In the genomic region with DNA sequence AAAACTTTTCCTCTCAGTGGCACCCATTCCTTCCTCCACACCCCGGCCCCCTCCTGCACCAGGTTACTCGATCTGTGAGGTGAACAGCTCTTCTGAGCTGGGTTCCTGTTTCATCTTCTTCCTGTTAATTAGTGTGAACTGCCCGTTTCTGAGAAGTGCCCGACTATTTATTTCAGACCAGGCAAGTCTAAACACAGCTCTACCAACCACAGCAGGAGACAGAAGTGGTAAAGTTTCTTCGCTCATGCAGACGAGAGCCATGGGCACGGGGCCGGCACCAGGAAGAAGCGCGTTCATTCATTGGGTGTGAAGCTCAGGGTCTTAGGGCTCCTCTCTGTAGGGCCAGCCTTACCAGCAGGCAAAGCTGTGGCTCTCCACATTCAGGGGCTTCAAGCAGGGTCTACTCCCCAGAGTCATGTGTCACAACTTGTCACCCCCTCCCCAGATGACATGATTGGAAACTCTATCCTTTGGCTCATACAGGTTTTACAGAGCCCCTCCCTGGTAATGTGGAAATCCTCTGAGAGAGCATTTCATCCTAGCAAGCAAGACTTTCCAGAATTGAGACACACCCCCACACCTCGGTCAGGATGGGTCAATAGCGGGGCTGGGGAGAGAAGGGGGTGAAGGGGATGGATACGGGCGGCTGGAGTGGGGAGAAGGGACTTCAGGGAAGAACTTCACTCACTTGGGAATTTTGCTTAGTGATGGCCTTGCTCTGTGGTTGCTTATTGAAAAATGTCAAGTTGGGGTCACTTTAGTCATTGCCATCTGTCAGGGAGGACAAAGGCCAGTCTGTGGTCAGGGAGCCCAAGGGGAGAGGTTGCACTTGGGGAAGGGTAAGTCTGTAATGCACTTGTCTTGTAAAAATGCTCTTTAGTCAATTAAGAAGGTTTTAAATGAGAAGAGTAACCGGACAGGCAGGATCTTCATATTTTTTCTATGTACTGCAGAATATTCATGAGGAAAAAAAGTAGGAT, we compare ENCODE assay signal across 9 cellular contexts.
DNase-seq lines count a peak whose midpoint lies in the region; ATAC-seq and TF ChIP-seq lines count a peak whose summit lies in the region.
"Had no signal": no experiment of that assay in that cellular context is flagged by ENCODE, and none has a peak within 500 bp of the region (broad histone marks: within the 10 kb centered on the region; RNA-seq: fewer than 3 reads in every experiment).

No MANE protein-coding gene starts in this region.

- H3K4me3 ChIP-seq in GM23338 (no peak overlapping the region), OCI-LY1 (ENCODE audit: low read depth, low read length, poor library complexity, severe bottlenecking) (peak overlapping the region; percentile 2), endodermal cell (ENCODE audit: low read length) (no peak overlapping the region), parathyroid adenoma (ENCODE audit: low read depth, low read length) (no peak overlapping the region)
- H3K4me3 ChIP-seq: MG63 had no signal

- H3F3A ChIP-seq in GM23338 (replicated peaks; ENCODE audit: low read depth): no peaks in the 10 kb centered on the region; the same call in 1 of the 2 replicates
- no peaks in the 10 kb centered on the region for H3F3A ChIP-seq in OCI-LY1 (ENCODE audit: insufficient read depth, low read length)

- peaks cover 36% of the 10 kb centered on the region for H3K4me1 ChIP-seq in GM23338 (ENCODE audit: insufficient read depth)
- H3K4me1 ChIP-seq in OCI-LY1 (ENCODE audit: insufficient read depth, low read length, severe bottlenecking): peaks cover 13% of the 10 kb centered on the region
- H3K4me1 ChIP-seq in endodermal cell (ENCODE audit: control insufficient read depth, insufficient read depth, low read length): no peaks in the 10 kb centered on the region
- H3K4me1 ChIP-seq in parathyroid adenoma: peaks cover 3% of the 10 kb centered on the region

- H3K27me3 Mint-ChIP-seq in GM23338 (ENCODE audit: insufficient read depth, low read depth, poor library complexity): peaks cover 13% of the 10 kb centered on the region
- H3K27me3 Mint-ChIP-seq in endodermal cell (ENCODE audit: insufficient read depth): peaks cover 3% of the 10 kb centered on the region

- H3K27ac Mint-ChIP-seq in GM23338: peak overlapping the region; percentile 92
- no peak overlapping the region for H3K27ac Mint-ChIP-seq in endodermal cell

- H3K27ac ChIP-seq in GM23338 (ENCODE audit: low read depth) (no peak overlapping the region), OCI-LY1 (ENCODE audit: low read depth, low read length, poor library complexity, severe bottlenecking) (no peak overlapping the region), endodermal cell (ENCODE audit: low read depth, low read length) (peak overlapping the region; percentile 87), parathyroid adenoma (no peak overlapping the region)

- H3K9me2 ChIP-seq in GM23338 (ENCODE audit: insufficient read depth) (0 out of 2 replicates have a peak, but pooled peaks cover 3% of the 10 kb centered on the region), OCI-LY1 (ENCODE audit: low read depth, low read length) (no peaks in the 10 kb centered on the region)

- H3K9me3 Mint-ChIP-seq in GM23338 (no peaks in the 10 kb centered on the region), endodermal cell (no peaks in the 10 kb centered on the region)

- WGBS in endodermal cell (ENCODE audit: insufficient coverage in 1 of 2, insufficient read length in 1 of 2), 2 experiments: 90% methylated on average over 9 to 15 of the region's 15 CpGs

- H3K36me3 ChIP-seq in GM23338 (ENCODE audit: insufficient read depth) (no peaks in the 10 kb centered on the region), OCI-LY1 (ENCODE audit: insufficient read depth, low read length) (no peaks in the 10 kb centered on the region), endodermal cell (ENCODE audit: control insufficient read depth, insufficient read depth, low read length) (no peaks in the 10 kb centered on the region), parathyroid adenoma (ENCODE audit: control insufficient read depth, insufficient read depth, low read length) (no peaks in the 10 kb centered on the region)
- H3K36me3 ChIP-seq: MG63 had no signal

- TF ChIP-seq CTCF in GM23338 (conservative IDR thresholded peaks at IDR 0.05; ENCODE audit: low read depth in 2 of 2) (no peak), OCI-LY1 (IDR thresholded peaks at IDR 0.05; ENCODE audit: low read length) (no peak), endodermal cell (conservative IDR thresholded peaks at IDR 0.05) (no peak), parathyroid adenoma (IDR thresholded peaks at IDR 0.05) (no peak)

- H3K27me3 ChIP-seq in GM23338 (ENCODE audit: insufficient read depth) (no peaks in the 10 kb centered on the region), OCI-LY1 (ENCODE audit: insufficient read depth, low read length) (no peaks in the 10 kb centered on the region), endodermal cell (ENCODE audit: control insufficient read depth, insufficient read depth, low read length, poor library complexity, severe bottlenecking) (no peaks in the 10 kb centered on the region), parathyroid adenoma (ENCODE audit: control insufficient read depth, insufficient read depth, low read length) (no peaks in the 10 kb centered on the region)
- H3K27me3 ChIP-seq: MG63 had no signal

- no peak for DNase-seq in GM23338 (ENCODE audit: low spot score)
- no peak for DNase-seq in endodermal cell
- no peak for DNase-seq in NCI-H1105 treated with DMSO at 0.1 percent for 48 hours (lab: John Stamatoyannopoulos, UW)
- DNase-seq in NCI-H187 (lab: John Stamatoyannopoulos, UW): no peak
- DNase-seq in NCI-H345 (lab: John Stamatoyannopoulos, UW): no peak

- H3K9me3 ChIP-seq in OCI-LY1 (ENCODE audit: low read length) (no peaks in the 10 kb centered on the region), endodermal cell (ENCODE audit: control insufficient read depth, low read length) (no peaks in the 10 kb centered on the region), parathyroid adenoma (ENCODE audit: control insufficient read depth, low read length) (no peaks in the 10 kb centered on the region)
- H3K9me3 ChIP-seq: MG63 had no signal

- H3K9ac ChIP-seq in OCI-LY1 (ENCODE audit: low read length): no peak overlapping the region
- H3K9ac ChIP-seq in endodermal cell (ENCODE audit: extremely low read depth, low read length, poor library complexity, severe bottlenecking): no peak overlapping the region
- no peak overlapping the region for H3K9ac ChIP-seq in parathyroid adenoma

- no peaks in the 10 kb centered on the region for H3K36me3 Mint-ChIP-seq in GM23338 (ENCODE audit: low read depth)
- H3K36me3 Mint-ChIP-seq in endodermal cell (ENCODE audit: low read depth): no peaks in the 10 kb centered on the region

- H2AFZ ChIP-seq in GM23338 (peak overlapping the region; percentile 56; the same call in 1 of the 2 replicates), OCI-LY1 (ENCODE audit: low read length) (no peak overlapping the region), parathyroid adenoma (peak overlapping the region; percentile 42)

- H3K4me1 Mint-ChIP-seq in GM23338: peaks cover 50% of the 10 kb centered on the region
- peaks cover 14% of the 10 kb centered on the region for H3K4me1 Mint-ChIP-seq in endodermal cell

- H3K4me2 ChIP-seq in GM23338 (no peak overlapping the region), OCI-LY1 (ENCODE audit: low read length) (peak overlapping the region; percentile 30; the same call in 1 of the 2 replicates), parathyroid adenoma (ENCODE audit: low read length) (no peak overlapping the region)

- H3K79me2 ChIP-seq in GM23338 (replicated peaks; ENCODE audit: insufficient read depth) (no peaks in the 10 kb centered on the region), OCI-LY1 (ENCODE audit: insufficient read depth, low read length) (no peaks in the 10 kb centered on the region), parathyroid adenoma (no peaks in the 10 kb centered on the region)

- ATAC-seq in GM23338 (no peak), GM19463 (IDR thresholded peaks at IDR 0.05; ENCODE audit: unreplicated experiment) (no peak)

- H4K20me1 ChIP-seq in GM23338 (replicated peaks; ENCODE audit: insufficient read depth): no peaks in the 10 kb centered on the region
- no peaks in the 10 kb centered on the region for H4K20me1 ChIP-seq in OCI-LY1 (ENCODE audit: insufficient read depth, low read length)

- H3K4me3 Mint-ChIP-seq in GM23338 (no peak overlapping the region), endodermal cell (no peak overlapping the region)

TF ChIP-seq in GM23338, 12 proteins besides CTCF, POLR2A, EP300 and RAD21 (continues in another document):
- TF ChIP-seq JUNB (IDR thresholded peaks at IDR 0.05; ENCODE audit: unreplicated experiment) (no peak), POLR2AphosphoS5 (IDR thresholded peaks at IDR 0.05; ENCODE audit: low read depth) (no peak), NANOG (IDR thresholded peaks at IDR 0.05; ENCODE audit: borderline replicate concordance) (no peak), EZH2 (IDR thresholded peaks at IDR 0.05; ENCODE audit: low read depth, unreplicated experiment) (no peak)
